In genomic region chr2:114754907-114755563, GRCh38 we compare ENCODE assay signal across 1 cellular context.
TF ChIP-seq lines count a peak whose summit lies in the region.

No MANE protein-coding gene starts in this region.

TF ChIP-seq in HepG2, 621 proteins besides CTCF, POLR2A, EP300 and RAD21 (continued from another document):
- no peak for TF ChIP-seq RERE (CRISPR knock-in tag; IDR thresholded peaks at IDR 0.05; ENCODE audit: low read depth)
- no peak for TF ChIP-seq ZNF781 (CRISPR knock-in tag; IDR thresholded peaks at IDR 0.05; ENCODE audit: borderline replicate concordance, not compliant biosample characterization)
TF ChIP-seq in HepG2: peak in this region for 1.
